Comparison of ENCODE assay signal across 19 cellular contexts in genomic region chr1:29832471-29832870, GRCh38.
"Had no signal": no experiment of that assay in that cellular context is flagged by ENCODE, and none has a peak within 500 bp of the region (broad histone marks: within the 10 kb centered on the region; RNA-seq: fewer than 3 reads in every experiment).

No MANE protein-coding gene starts in this region.

- H3K36me3 ChIP-seq: gastrocnemius medialis, heart right ventricle, left lung, lower lobe of right lung, neural progenitor cell, prostate gland, sigmoid colon, suprapubic skin, thyroid gland had no signal

- ATAC-seq: esophagus mucosa; gastrocnemius medialis; heart right ventricle; left lung; lower lobe of right lung; natural killer cell treated with Interleukin-12 subunit alpha and Interleukin-12 subunit beta and Interleukin-15 and Interleukin-18, amount 100 ng/mL, for 72 hours had no signal

- H3K4me1 ChIP-seq: gastrocnemius medialis, heart right ventricle, left lung, lower lobe of right lung, neural progenitor cell, parathyroid adenoma, prostate gland, sigmoid colon, suprapubic skin, thyroid gland had no signal

- H3K9ac ChIP-seq: neural progenitor cell, parathyroid adenoma had no signal

- H3K27me3 ChIP-seq: neural progenitor cell, thyroid gland had no signal

- DNase-seq: effector memory CD4-positive, alpha-beta T cell; gastrocnemius medialis; heart right ventricle; hypothalamus; left lung; lower lobe of right lung; midbrain; occipital lobe; sigmoid colon; stimulated activated CD4-positive, alpha-beta T cell treated with anti-CD3 and anti-CD28 coated beads, Interleukin-12 subunit alpha, Interleukin-12 subunit beta, amount 100 ng/mL, for 4 hours; stimulated activated naive CD4-positive, alpha-beta T cell treated with Interleukin-2 at 50 U/mL for 16 hours; thyroid gland had no signal

- H3K9me3 ChIP-seq: gastrocnemius medialis, heart right ventricle, left lung, lower lobe of right lung, prostate gland, sigmoid colon, suprapubic skin, thyroid gland had no signal

- H2AFZ ChIP-seq: neural progenitor cell, parathyroid adenoma had no signal

- H3K4me2 ChIP-seq: neural progenitor cell had no signal

- H3K4me3 ChIP-seq: gastrocnemius medialis, heart right ventricle, left lung, lower lobe of right lung, neural progenitor cell, prostate gland, sigmoid colon, skin epidermis, suprapubic skin, thyroid gland had no signal

- H3K27ac ChIP-seq: gastrocnemius medialis, heart right ventricle, left lung, lower lobe of right lung, neural progenitor cell, parathyroid adenoma, prostate gland, sigmoid colon, skin epidermis, suprapubic skin, thyroid gland had no signal
